In genomic region chr6:3991941-3992340, GRCh38 we compare ENCODE assay signal across 24 cellular contexts.
"Had no signal": no experiment of that assay in that cellular context is flagged by ENCODE, and none has a peak within 500 bp of the region (broad histone marks: within the 10 kb centered on the region; RNA-seq: fewer than 3 reads in every experiment).

No MANE protein-coding gene starts in this region.

- H3K9me3 ChIP-seq: ascending aorta, body of pancreas had no signal

- ATAC-seq: activated CD4-positive, CD25-positive, alpha-beta regulatory T cell treated with anti-CD3 and anti-CD28 coated beads, Interleukin-2, amount 50 U/mL, for 24 hours; activated CD8-positive, alpha-beta memory T cell treated with anti-CD3 and anti-CD28 coated beads, Interleukin-2, amount 10 ng/mL, durations not matched to agents 7 days and 5 days; activated naive CD4-positive, alpha-beta T cell treated with anti-CD3 and anti-CD28 coated beads, Interleukin-2, amount 50 U/mL, for 72 hours; activated naive CD8-positive, alpha-beta T cell treated with anti-CD3 and anti-CD28 coated beads, Interleukin-2, amount 50 U/mL, for 24 hours; K562 had no signal

- H3K36me3 ChIP-seq: ascending aorta had no signal

- DNase-seq: activated CD4-positive, alpha-beta T cell treated with anti-CD3 and anti-CD28 coated beads for 48 hours; activated CD4-positive, alpha-beta T cell treated with anti-CD3 and anti-CD28 coated beads, Interleukin-2, amount 50 U/mL, for 48 hours; activated CD8-positive, alpha-beta memory T cell treated with anti-CD3 and anti-CD28 coated beads, Interleukin-2, amount 10 ng/mL, durations not matched to agents 7 days and 5 days; activated effector memory CD4-positive, alpha-beta T cell treated with Interleukin-2 at 50 U/mL for 16 hours; activated naive CD4-positive, alpha-beta T cell treated with Interleukin-2 at 50 U/mL for 16 hours; activated naive CD8-positive, alpha-beta T cell treated with anti-CD3 and anti-CD28 coated beads, Interleukin-2, amount 50 U/mL, for 24 hours; activated T-cell treated with anti-CD3 and anti-CD28 coated beads, Interleukin-2, amount 50 U/mL, for 24 hours; amniotic stem cell; cerebellar nuclear complex; Karpas-422; NCI-H1105 treated with DMSO at 0.1 percent for 48 hours; NCI-H1436 treated with DMSO at 0.1 percent for 48 hours; NCI-H187; NCI-H2081; NCI-H510A treated with DMSO at 0.1 percent for 48 hours; NCI-H69; SIG-M5; T-helper 2 cell; T1000 had no signal

- H3K27me3 ChIP-seq: ascending aorta, body of pancreas had no signal

- H3K4me3 ChIP-seq: body of pancreas, K562 had no signal
